1 cellular context compared by ENCODE assay signal in the genomic region with DNA sequence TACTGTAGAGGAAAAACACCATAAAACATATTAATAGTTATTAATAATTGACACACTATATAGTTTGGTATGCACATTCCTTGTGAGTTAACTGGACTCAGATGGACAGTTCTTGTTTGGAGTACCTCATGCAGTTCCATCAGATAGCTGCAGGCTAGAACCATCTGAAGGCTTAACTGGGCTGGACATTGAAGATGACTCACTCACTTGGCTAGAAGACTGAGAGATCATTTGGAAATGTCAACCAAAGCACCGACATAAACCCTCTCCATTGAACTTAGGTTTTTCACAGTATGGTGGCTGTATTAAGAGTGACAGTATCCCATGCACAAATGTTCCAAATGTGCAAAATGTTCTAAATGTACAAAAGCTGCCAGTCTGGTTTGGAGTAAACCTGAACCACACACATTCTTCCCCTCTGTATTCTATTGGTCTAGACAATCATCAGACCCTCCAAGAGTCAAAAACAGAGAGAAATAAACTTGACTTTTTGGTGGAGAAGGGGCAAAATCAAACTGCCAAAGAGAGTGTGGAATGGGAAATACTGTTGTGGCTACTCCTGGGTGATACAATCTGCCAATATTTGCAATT.
TF ChIP-seq lines count a peak whose summit lies in the region.

No MANE protein-coding gene starts in this region.

TF ChIP-seq in GM12878, 131 proteins besides CTCF, POLR2A, EP300 and RAD21 (continued from another document):
- TF ChIP-seq, protein P1, sequence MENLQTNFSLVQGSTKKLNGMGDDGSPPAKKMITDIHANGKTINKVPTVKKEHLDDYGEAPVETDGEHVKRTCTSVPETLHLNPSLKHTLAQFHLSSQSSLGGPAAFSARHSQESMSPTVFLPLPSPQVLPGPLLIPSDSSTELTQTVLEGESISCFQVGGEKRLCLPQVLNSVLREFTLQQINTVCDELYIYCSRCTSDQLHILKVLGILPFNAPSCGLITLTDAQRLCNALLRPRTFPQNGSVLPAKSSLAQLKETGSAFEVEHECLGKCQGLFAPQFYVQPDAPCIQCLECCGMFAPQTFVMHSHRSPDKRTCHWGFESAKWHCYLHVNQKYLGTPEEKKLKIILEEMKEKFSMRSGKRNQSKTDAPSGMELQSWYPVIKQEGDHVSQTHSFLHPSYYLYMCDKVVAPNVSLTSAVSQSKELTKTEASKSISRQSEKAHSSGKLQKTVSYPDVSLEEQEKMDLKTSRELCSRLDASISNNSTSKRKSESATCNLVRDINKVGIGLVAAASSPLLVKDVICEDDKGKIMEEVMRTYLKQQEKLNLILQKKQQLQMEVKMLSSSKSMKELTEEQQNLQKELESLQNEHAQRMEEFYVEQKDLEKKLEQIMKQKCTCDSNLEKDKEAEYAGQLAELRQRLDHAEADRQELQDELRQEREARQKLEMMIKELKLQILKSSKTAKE (IDR thresholded peaks at IDR 0.05; ENCODE audit: low read depth, poor library complexity, severe bottlenecking): no peak
- TF ChIP-seq RB1 (IDR thresholded peaks at IDR 0.05; ENCODE audit: borderline replicate concordance): no peak
- TF ChIP-seq, protein P2, sequence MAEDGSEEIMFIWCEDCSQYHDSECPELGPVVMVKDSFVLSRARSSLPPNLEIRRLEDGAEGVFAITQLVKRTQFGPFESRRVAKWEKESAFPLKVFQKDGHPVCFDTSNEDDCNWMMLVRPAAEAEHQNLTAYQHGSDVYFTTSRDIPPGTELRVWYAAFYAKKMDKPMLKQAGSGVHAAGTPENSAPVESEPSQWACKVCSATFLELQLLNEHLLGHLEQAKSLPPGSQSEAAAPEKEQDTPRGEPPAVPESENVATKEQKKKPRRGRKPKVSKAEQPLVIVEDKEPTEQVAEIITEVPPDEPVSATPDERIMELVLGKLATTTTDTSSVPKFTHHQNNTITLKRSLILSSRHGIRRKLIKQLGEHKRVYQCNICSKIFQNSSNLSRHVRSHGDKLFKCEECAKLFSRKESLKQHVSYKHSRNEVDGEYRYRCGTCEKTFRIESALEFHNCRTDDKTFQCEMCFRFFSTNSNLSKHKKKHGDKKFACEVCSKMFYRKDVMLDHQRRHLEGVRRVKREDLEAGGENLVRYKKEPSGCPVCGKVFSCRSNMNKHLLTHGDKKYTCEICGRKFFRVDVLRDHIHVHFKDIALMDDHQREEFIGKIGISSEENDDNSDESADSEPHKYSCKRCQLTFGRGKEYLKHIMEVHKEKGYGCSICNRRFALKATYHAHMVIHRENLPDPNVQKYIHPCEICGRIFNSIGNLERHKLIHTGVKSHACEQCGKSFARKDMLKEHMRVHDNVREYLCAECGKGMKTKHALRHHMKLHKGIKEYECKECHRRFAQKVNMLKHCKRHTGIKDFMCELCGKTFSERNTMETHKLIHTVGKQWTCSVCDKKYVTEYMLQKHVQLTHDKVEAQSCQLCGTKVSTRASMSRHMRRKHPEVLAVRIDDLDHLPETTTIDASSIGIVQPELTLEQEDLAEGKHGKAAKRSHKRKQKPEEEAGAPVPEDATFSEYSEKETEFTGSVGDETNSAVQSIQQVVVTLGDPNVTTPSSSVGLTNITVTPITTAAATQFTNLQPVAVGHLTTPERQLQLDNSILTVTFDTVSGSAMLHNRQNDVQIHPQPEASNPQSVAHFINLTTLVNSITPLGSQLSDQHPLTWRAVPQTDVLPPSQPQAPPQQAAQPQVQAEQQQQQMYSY (CRISPR knock-in tag; IDR thresholded peaks at IDR 0.05): no peak
- TF ChIP-seq, protein P3, sequence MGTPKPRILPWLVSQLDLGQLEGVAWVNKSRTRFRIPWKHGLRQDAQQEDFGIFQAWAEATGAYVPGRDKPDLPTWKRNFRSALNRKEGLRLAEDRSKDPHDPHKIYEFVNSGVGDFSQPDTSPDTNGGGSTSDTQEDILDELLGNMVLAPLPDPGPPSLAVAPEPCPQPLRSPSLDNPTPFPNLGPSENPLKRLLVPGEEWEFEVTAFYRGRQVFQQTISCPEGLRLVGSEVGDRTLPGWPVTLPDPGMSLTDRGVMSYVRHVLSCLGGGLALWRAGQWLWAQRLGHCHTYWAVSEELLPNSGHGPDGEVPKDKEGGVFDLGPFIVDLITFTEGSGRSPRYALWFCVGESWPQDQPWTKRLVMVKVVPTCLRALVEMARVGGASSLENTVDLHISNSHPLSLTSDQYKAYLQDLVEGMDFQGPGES (IDR thresholded peaks at IDR 0.05): no peak
- no peak for TF ChIP-seq RCOR1 (conservative IDR thresholded peaks at IDR 0.05; ENCODE audit: low read depth, low read length)
